8 cellular contexts compared by ENCODE assay signal in genomic region chr3:128163432-128163831, GRCh38.
"Had no signal": no experiment of that assay in that cellular context is flagged by ENCODE, and none has a peak within 500 bp of the region (broad histone marks: within the 10 kb centered on the region; RNA-seq: fewer than 3 reads in every experiment).

No MANE protein-coding gene starts in this region.

- H3K4me3 ChIP-seq: GM23248, HAP-1 had no signal

- H3K9me3 ChIP-seq: HAP-1 had no signal

- H3K4me3 Mint-ChIP-seq: HFFc6, IgD-negative memory B cell had no signal

- H3K27me3 Mint-ChIP-seq: IgD-negative memory B cell had no signal

- H3K27ac Mint-ChIP-seq: HFFc6, IgD-negative memory B cell had no signal

- H3K36me3 ChIP-seq: HAP-1 had no signal

- H3K9ac ChIP-seq: GM23248 had no signal

- DNase-seq: GM23248, GOT3, H7, HFFc6, KBM-7 had no signal

- H3K9me3 Mint-ChIP-seq: HFFc6, IgD-negative memory B cell had no signal

- H3K4me1 ChIP-seq: HAP-1 had no signal

- H2AFZ ChIP-seq: GM23248 had no signal

- H3K27ac ChIP-seq: GM23248 had no signal

- ATAC-seq: HCT116 had no signal
